ENCODE assay signal across 1 cellular context in genomic region chr4:26033389-26033788, GRCh38.
TF ChIP-seq lines count a peak whose summit lies in the region.

No MANE protein-coding gene starts in this region.

TF ChIP-seq in H1, 55 proteins besides CTCF, POLR2A, EP300 and RAD21:
- no peak for TF ChIP-seq CTBP2 (IDR thresholded peaks at IDR 0.05; ENCODE audit: borderline replicate concordance, insufficient read depth, insufficient read length, low read length)
- no peak for TF ChIP-seq CEBPB (IDR thresholded peaks at IDR 0.05; ENCODE audit: low read depth, low read length)
- no peak for TF ChIP-seq NRF1 (IDR thresholded peaks at IDR 0.05; ENCODE audit: low read depth, low read length)
- no peak for TF ChIP-seq SIRT6 (IDR thresholded peaks at IDR 0.05; ENCODE audit: low read length)
- TF ChIP-seq POLR2AphosphoS5 (IDR thresholded peaks at IDR 0.05; ENCODE audit: low read depth, low read length) = no peak
- no peak for TF ChIP-seq SP1 (IDR thresholded peaks at IDR 0.05; ENCODE audit: low read depth, low read length)
- TF ChIP-seq RFX5 (IDR thresholded peaks at IDR 0.05; ENCODE audit: borderline replicate concordance, low read depth, low read length) = no peak
- no peak for TF ChIP-seq MAX (IDR thresholded peaks at IDR 0.05)
- no peak for TF ChIP-seq RNF2 (IDR thresholded peaks at IDR 0.05; ENCODE audit: borderline replicate concordance, low read depth, low read length, missing control alignments, poor library complexity, severe bottlenecking)
- TF ChIP-seq TCF12 (IDR thresholded peaks at IDR 0.05; ENCODE audit: low read depth, low read length) = no peak
- TF ChIP-seq EGR1 (IDR thresholded peaks at IDR 0.05; ENCODE audit: borderline replicate concordance, low read depth, low read length) = no peak
- no peak for TF ChIP-seq FOSL1 (IDR thresholded peaks at IDR 0.05; ENCODE audit: insufficient read depth, low read depth, low read length)
- no peak for TF ChIP-seq JUND (IDR thresholded peaks at IDR 0.05; ENCODE audit: low read length)
- TF ChIP-seq PHF8 (conservative IDR thresholded peaks at IDR 0.05; ENCODE audit: low read depth, low read length) = no peak
- no peak for TF ChIP-seq CHD1 (IDR thresholded peaks at IDR 0.05; ENCODE audit: low read depth, low read length)
- TF ChIP-seq SIX5 (IDR thresholded peaks at IDR 0.05; ENCODE audit: low read depth, low read length) = no peak
- TF ChIP-seq KDM4A (IDR thresholded peaks at IDR 0.05; ENCODE audit: low read depth, low read length, severe bottlenecking) = no peak
- no peak for TF ChIP-seq USF2 (IDR thresholded peaks at IDR 0.05; ENCODE audit: low read length)
- TF ChIP-seq GABPA (IDR thresholded peaks at IDR 0.05; ENCODE audit: borderline replicate concordance, insufficient read depth, low read length) = no peak
